Comparison of ENCODE assay signal across 14 cellular contexts in genomic region chr10:100349087-100349486, GRCh38. TPM values are rescaled to one million over a fixed set of nuclear protein-coding genes. Genes with fewer than 3 reads are reported as not detected.
DNase-seq lines count a peak whose midpoint lies in the region; ATAC-seq and TF ChIP-seq lines count a peak whose summit lies in the region.
"Had no signal": no experiment of that assay in that cellular context is flagged by ENCODE, and none has a peak within 500 bp of the region (broad histone marks: within the 10 kb centered on the region; RNA-seq: fewer than 3 reads in every experiment).

No MANE protein-coding gene starts in this region.

- H3K27ac ChIP-seq in foreskin keratinocyte: peak overlapping the region; percentile 81
- H3K27ac ChIP-seq: skin epidermis had no signal

- intact Hi-C loops in activated CD4-positive, alpha-beta T cell treated with anti-CD3 and anti-CD28 coated beads for 36 hours (cut with DNase I, micrococcal nuclease): loop anchor here (5.0 kb wide), 2 partner anchors 162 to 648 kb away; partner anchors contain the start of genes ERLIN1 (in 1 of the 2) and LZTS2 (in 1 of the 2)
- intact Hi-C loops in activated CD4-positive, alpha-beta memory T cell treated with anti-CD3 and anti-CD28 coated beads for 36 hours (cut with micrococcal nuclease): no loop called here

- CTCF ChIA-PET in activated CD4-positive, alpha-beta T cell treated with anti-CD3 and anti-CD28 coated beads for 36 hours (lab: Charles Lee): interaction anchor here (0.6 to 21.1 kb wide), 10 partner anchors 10 to 214 kb away, joined by 3 to 236 read pairs (median 4); no protein-coding TSS in a partner anchor
- CTCF ChIA-PET in activated CD4-positive, alpha-beta memory T cell treated with anti-CD3 and anti-CD28 coated beads for 36 hours (lab: Charles Lee): interaction anchor here (1.1 to 17.3 kb wide), 5 partner anchors 9 to 160 kb away, joined by 3 to 288 read pairs (median 24); no protein-coding TSS in a partner anchor

- H3K4me1 Mint-ChIP-seq in activated CD4-positive, alpha-beta T cell treated with anti-CD3 and anti-CD28 coated beads for 36 hours: peaks cover 44% of the 10 kb centered on the region
- peaks cover 39% of the 10 kb centered on the region for H3K4me1 Mint-ChIP-seq in activated CD4-positive, alpha-beta memory T cell treated with anti-CD3 and anti-CD28 coated beads for 36 hours (ENCODE audit: low read depth)
- peaks cover 41% of the 10 kb centered on the region for H3K4me1 Mint-ChIP-seq in stimulated activated memory B cell treated with anti-CD40 and anti-IgM and Interleukin-4, amounts not matched to agents 10 μg/mL and 1 μg/mL and 100 μg/mL, for 72 hours

- H3K9me3 Mint-ChIP-seq in activated CD4-positive, alpha-beta T cell treated with anti-CD3 and anti-CD28 coated beads for 36 hours (ENCODE audit: low read depth): no peaks in the 10 kb centered on the region
- H3K9me3 Mint-ChIP-seq in activated CD4-positive, alpha-beta memory T cell treated with anti-CD3 and anti-CD28 coated beads for 36 hours: no peaks in the 10 kb centered on the region
- H3K9me3 Mint-ChIP-seq in stimulated activated memory B cell treated with anti-CD40 and anti-IgM and Interleukin-4, amounts not matched to agents 10 μg/mL and 1 μg/mL and 100 μg/mL, for 72 hours: no peaks in the 10 kb centered on the region

- H3K27ac Mint-ChIP-seq in activated CD4-positive, alpha-beta T cell treated with anti-CD3 and anti-CD28 coated beads for 36 hours: no peak overlapping the region
- no peak overlapping the region for H3K27ac Mint-ChIP-seq in activated CD4-positive, alpha-beta memory T cell treated with anti-CD3 and anti-CD28 coated beads for 36 hours
- no peak overlapping the region for H3K27ac Mint-ChIP-seq in stimulated activated memory B cell treated with anti-CD40 and anti-IgM and Interleukin-4, amounts not matched to agents 10 μg/mL and 1 μg/mL and 100 μg/mL, for 72 hours
- H3K27ac Mint-ChIP-seq: B cell had no signal

- peaks cover 27% of the 10 kb centered on the region for H3K4me1 ChIP-seq in foreskin keratinocyte

- peak overlapping the region; percentile 88 for H3K4me3 Mint-ChIP-seq in activated CD4-positive, alpha-beta T cell treated with anti-CD3 and anti-CD28 coated beads for 36 hours
- H3K4me3 Mint-ChIP-seq in activated CD4-positive, alpha-beta memory T cell treated with anti-CD3 and anti-CD28 coated beads for 36 hours: peak overlapping the region; percentile 87
- peak overlapping the region; percentile 35 for H3K4me3 Mint-ChIP-seq in stimulated activated memory B cell treated with anti-CD40 and anti-IgM and Interleukin-4, amounts not matched to agents 10 μg/mL and 1 μg/mL and 100 μg/mL, for 72 hours

- no peaks in the 10 kb centered on the region for H3K27me3 ChIP-seq in foreskin keratinocyte

- no peaks in the 10 kb centered on the region for H3K27me3 Mint-ChIP-seq in activated CD4-positive, alpha-beta T cell treated with anti-CD3 and anti-CD28 coated beads for 36 hours
- H3K27me3 Mint-ChIP-seq in activated CD4-positive, alpha-beta memory T cell treated with anti-CD3 and anti-CD28 coated beads for 36 hours: peaks cover 2% of the 10 kb centered on the region
- H3K27me3 Mint-ChIP-seq in stimulated activated memory B cell treated with anti-CD40 and anti-IgM and Interleukin-4, amounts not matched to agents 10 μg/mL and 1 μg/mL and 100 μg/mL, for 72 hours: no peaks in the 10 kb centered on the region
- H3K27me3 Mint-ChIP-seq: B cell had no signal

- POLR2A ChIA-PET in activated CD4-positive, alpha-beta T cell treated with anti-CD3 and anti-CD28 coated beads for 36 hours (lab: Charles Lee): no interaction called here
- POLR2A ChIA-PET in activated CD4-positive, alpha-beta memory T cell treated with anti-CD3 and anti-CD28 coated beads for 36 hours (lab: Charles Lee): interaction anchor here (0.9 to 6.7 kb wide), 3 partner anchors 16 to 26 kb away, joined by 3 to 74 read pairs (median 43); no protein-coding TSS in a partner anchor

- peaks cover 70% of the 10 kb centered on the region for H3K36me3 Mint-ChIP-seq in activated CD4-positive, alpha-beta T cell treated with anti-CD3 and anti-CD28 coated beads for 36 hours (ENCODE audit: low read depth)
- peaks cover 66% of the 10 kb centered on the region for H3K36me3 Mint-ChIP-seq in activated CD4-positive, alpha-beta memory T cell treated with anti-CD3 and anti-CD28 coated beads for 36 hours
- H3K36me3 Mint-ChIP-seq in stimulated activated memory B cell treated with anti-CD40 and anti-IgM and Interleukin-4, amounts not matched to agents 10 μg/mL and 1 μg/mL and 100 μg/mL, for 72 hours: peaks cover 58% of the 10 kb centered on the region

- DNase-seq in activated CD4-positive, alpha-beta T cell treated with anti-CD3 and anti-CD28 coated beads for 36 hours: no peak
- DNase-seq in activated CD4-positive, alpha-beta T cell treated with anti-CD3 and anti-CD28 coated beads, Interleukin-2, amount 50 U/mL, for 4 hours: no peak
- DNase-seq in activated CD4-positive, alpha-beta memory T cell treated with anti-CD3 and anti-CD28 coated beads for 36 hours: no peak
- DNase-seq in foreskin keratinocyte (no peak), H4 (ENCODE audit: low spot score) (no peak), NCI-H2107 treated with DMSO at 0.1 percent for 48 hours (lab: John Stamatoyannopoulos, UW; ENCODE audit: unreplicated experiment) (no peak)
- DNase-seq in activated effector memory CD4-positive, alpha-beta T cell treated with anti-CD3 and anti-CD28 coated beads, Interleukin-2, amount 50 U/mL, for 16 hours: no peak
- DNase-seq: activated CD4-positive, alpha-beta T cell treated with anti-CD3 and anti-CD28 coated beads, Interleukin-2, amount 50 U/mL, for 1 hour; NCI-H2227 treated with DMSO at 0.1 percent for 48 hours had no signal

- TF ChIP-seq CTCF in foreskin keratinocyte (conservative IDR thresholded peaks at IDR 0.05): no peak

- ATAC-seq in activated CD4-positive, alpha-beta T cell treated with anti-CD3 and anti-CD28 coated beads for 36 hours: no peak
- no peak for ATAC-seq in foreskin keratinocyte
- no peak for ATAC-seq in stimulated activated memory B cell treated with anti-CD40 and anti-IgM and Interleukin-4, amounts not matched to agents 10 μg/mL and 1 μg/mL and 100 μg/mL, for 72 hours

RNA-seq across cellular contexts. Expression of gene SCD, which starts 2.1 kb away (rescaled TPM):
- 100 to 1,000 TPM; 203 to 206 TPM for total RNA-seq in activated CD4-positive, alpha-beta T cell treated with anti-CD3 and anti-CD28 coated beads for 36 hours
- total RNA-seq in activated CD4-positive, alpha-beta memory T cell treated with anti-CD3 and anti-CD28 coated beads for 36 hours: 100 to 1,000 TPM; 156 to 158 TPM
- 1,312 and 1,467 TPM in 2 replicates for total RNA-seq in foreskin keratinocyte
- polyA plus RNA-seq in foreskin keratinocyte: 579 and 619 TPM in 2 replicates
- total RNA-seq in H4 (2014; rRNA removed; shearing (Covaris generic)): 458 and 512 TPM in 2 replicates

RNA-seq across cellular contexts. Expression of gene PKD2L1, which starts 19.1 kb away (rescaled TPM):
- total RNA-seq in activated CD4-positive, alpha-beta T cell treated with anti-CD3 and anti-CD28 coated beads for 36 hours: not detected
- not detected for total RNA-seq in activated CD4-positive, alpha-beta memory T cell treated with anti-CD3 and anti-CD28 coated beads for 36 hours
- total RNA-seq in foreskin keratinocyte: not detected in 2 replicates
- polyA plus RNA-seq in foreskin keratinocyte: not detected in 2 replicates
- total RNA-seq in H4 (2014; rRNA removed; shearing (Covaris generic)): not detected in 2 replicates
- total RNA-seq: B cell, glomerular endothelial cell, urinary bladder had no signal
- polyA plus RNA-seq: urinary bladder had no signal

Comparison
In these comparisons a context has a peak if more than half of its experiments do, and no peak if none do; other contexts are left out.
1. H3K4me3 Mint-ChIP-seq: peak in every context shown above with its lines; median percentile 88 in activated CD4-positive, alpha-beta T cell treated with anti-CD3 and anti-CD28 coated beads for 36 hours; 87 in activated CD4-positive, alpha-beta memory T cell treated with anti-CD3 and anti-CD28 coated beads for 36 hours; 35 in stimulated activated memory B cell treated with anti-CD40 and anti-IgM and Interleukin-4, amounts not matched to agents 10 μg/mL and 1 μg/mL and 100 μg/mL, for 72 hours.